9 cellular contexts compared by ENCODE assay signal in genomic region chr5:134586866-134587524, GRCh38. TPM values are rescaled to one million over a fixed set of nuclear protein-coding genes. Genes with fewer than 3 reads are reported as not detected.
A peak's percentile ranks its signal among the peaks of the same experiment; 100 is the strongest.
DNase-seq lines count a peak whose midpoint lies in the region; ATAC-seq, FAIRE-seq and TF ChIP-seq lines count a peak whose summit lies in the region.
"Had no signal": no experiment of that assay in that cellular context is flagged by ENCODE, and none has a peak within 500 bp of the region (broad histone marks: within the 10 kb centered on the region; RNA-seq: fewer than 3 reads in every experiment).

No MANE protein-coding gene starts in this region.

- H3K27ac ChIP-seq in pancreas (no peak overlapping the region), thyroid gland (peak overlapping the region in 1 of 3 donors; percentile 33)

- TF ChIP-seq CTCF in glutamatergic neuron (IDR thresholded peaks at IDR 0.05; ENCODE audit: partially characterized antibody, unreplicated experiment) (peak; percentile 73), pancreas (IDR thresholded peaks at IDR 0.05) (peak; percentile 43 to 76 (median 62)), thyroid gland (IDR thresholded peaks at IDR 0.05) (peak; percentile 33 to 80 (median 68))

- no peaks in the 10 kb centered on the region for H3K36me3 ChIP-seq in pancreas
- no peaks in the 10 kb centered on the region for H3K36me3 ChIP-seq in thyroid gland

- H3K9me3 Mint-ChIP-seq in glutamatergic neuron (ENCODE audit: unreplicated experiment) = peaks cover 1% of the 10 kb centered on the region

- no peaks in the 10 kb centered on the region for H3K4me1 ChIP-seq in pancreas
- peaks cover 12 to 21% of the 10 kb centered on the region in 2 donors for H3K4me1 ChIP-seq in thyroid gland

- DNase-seq in DMS 273 treated with DMSO at 0.1 percent for 48 hours (lab: John Stamatoyannopoulos, UW) (peak; percentile 50), KBM-7 (peak; percentile 86), SK-MEL-5 (ENCODE audit: low read depth, low spot score) (peak; percentile 89), glutamatergic neuron (peak; percentile 88), pancreas (peak; percentile 74 to 95 (median 87)), thyroid gland (peak; percentile 84 to 86)
- peak; percentile 74 for DNase-seq in activated gamma-delta T cell treated with anti-CD3 and anti-CD28 coated beads, Interleukin-2, amount 50 U/mL, for 16 hours (ENCODE audit: low read depth)

- H3K36me3 Mint-ChIP-seq in glutamatergic neuron (ENCODE audit: unreplicated experiment) = no peaks in the 10 kb centered on the region

- no peak for TF ChIP-seq POLR2A in thyroid gland (IDR thresholded peaks at IDR 0.05)

- H3K4me3 ChIP-seq in pancreas (no peak overlapping the region), thyroid gland (replicated peaks in 1 of 3) (no peak overlapping the region)

- no peaks in the 10 kb centered on the region for H3K27me3 Mint-ChIP-seq in glutamatergic neuron (ENCODE audit: unreplicated experiment)

- ATAC-seq in GM21526 (IDR thresholded peaks at IDR 0.05; ENCODE audit: low FRiP score, unreplicated experiment) = peak; percentile 61
- ATAC-seq in pancreas = peak; percentile 94 to 96 (median 96)

- no peak overlapping the region for H3K27ac Mint-ChIP-seq in glutamatergic neuron (ENCODE audit: unreplicated experiment)

- H3K27me3 ChIP-seq in pancreas = no peaks in the 10 kb centered on the region
- H3K27me3 ChIP-seq in thyroid gland = no peaks in the 10 kb centered on the region

- no peaks in the 10 kb centered on the region for H3K4me1 Mint-ChIP-seq in glutamatergic neuron (ENCODE audit: low read depth, unreplicated experiment)

- H3K9me3 ChIP-seq in pancreas = no peaks in the 10 kb centered on the region
- no peaks in the 10 kb centered on the region for H3K9me3 ChIP-seq in thyroid gland

- in situ Hi-C loops in KBM-7 (cut with MboI; ENCODE audit: low pct_unique_long_range_greater_than_20kb, low sequenced_read_pairs) (loop anchor here (10.0 kb wide), 1 partner anchor 282 kb away; no protein-coding TSS in a partner anchor), SK-MEL-5 (cut with HindIII; ENCODE audit: low pct_unique_long_range_greater_than_20kb, low sequenced_read_pairs) (no loop called here)

- FAIRE-seq in pancreas (lab: Jason Lieb, UNC) = no peak
- FAIRE-seq: islet of Langerhans had no signal

- intact Hi-C loops in pancreas (cut with DNase I) (loop anchor here in 2 of 3 donors (5.0 to 10.0 kb wide), 2 partner anchors 282 to 285 kb away; no protein-coding TSS in a partner anchor), thyroid gland (cut with DNase I) (loop anchor here (10.0 kb wide), 1 partner anchor 402 kb away; no protein-coding TSS in a partner anchor)

- 17 to 23% methylated on average over 11 to 13 of the region's 13 CpGs for WGBS in pancreas, 2 donors
- 24 to 27% methylated on average over 12 of the region's 13 CpGs for WGBS in thyroid gland, 2 donors

- no peak overlapping the region for H3K4me3 Mint-ChIP-seq in glutamatergic neuron (ENCODE audit: unreplicated experiment)

RNA-seq across cellular contexts. Expression of gene SAR1B, which starts 45.6 kb away (rescaled TPM):
- total RNA-seq in SK-MEL-5 (2014; rRNA removed; shearing (Covaris generic)) = 61.9 and 66.7 TPM in 2 replicates
- 34.7 and 40.7 TPM in 2 replicates for polyA plus RNA-seq in SK-MEL-5 (2015; cell fraction: cytosol; rRNA removed)
- polyA plus RNA-seq in SK-MEL-5 (2015; cell fraction: nucleus; rRNA removed) = 24.8 and 27.7 TPM in 2 replicates
- total RNA-seq in glutamatergic neuron (ENCODE audit: unreplicated experiment) = 34.9 TPM
- 10 to 100 TPM; 31.6 to 42.8 (median 39.5) TPM for total RNA-seq in pancreas
- 10 to 100 TPM; 11.1 to 21.2 TPM for polyA plus RNA-seq in pancreas
- 10 to 100 TPM; 45.3 to 69.2 (median 53.8) TPM for total RNA-seq in thyroid gland
